10 cellular contexts compared by ENCODE assay signal in the genomic region with DNA sequence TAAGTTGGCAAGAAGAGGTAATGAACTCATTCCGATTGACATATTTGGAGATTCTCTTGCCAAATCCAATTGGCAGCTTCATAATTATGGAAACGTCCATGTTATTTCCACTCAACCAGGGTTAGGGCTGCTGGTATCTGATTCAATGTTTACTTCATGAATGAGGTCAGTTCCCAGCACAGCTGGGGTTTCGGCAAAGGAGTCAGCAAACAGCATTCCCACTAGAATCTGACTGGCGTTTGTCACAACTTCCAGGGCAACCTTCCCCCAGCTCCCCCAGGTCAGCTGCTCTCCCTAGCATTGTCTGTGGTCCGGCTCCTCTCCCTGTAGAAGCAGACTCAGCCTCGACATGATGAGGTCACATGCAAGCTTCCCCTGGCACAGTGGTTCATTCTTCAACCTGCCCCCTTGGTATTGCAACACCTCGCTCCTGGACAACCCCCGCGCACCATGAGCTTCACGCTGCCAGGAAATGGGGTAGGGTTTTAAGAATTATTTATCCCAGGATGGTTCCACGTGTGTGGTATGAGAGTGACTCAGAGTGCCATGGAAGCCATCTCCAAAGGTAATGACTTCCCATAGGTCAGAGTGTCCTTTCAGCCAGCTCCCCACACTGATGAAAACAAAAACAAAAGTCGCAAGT.
A peak's percentile ranks its signal among the peaks of the same experiment; 100 is the strongest.
DNase-seq lines count a peak whose midpoint lies in the region; ATAC-seq and TF ChIP-seq lines count a peak whose summit lies in the region.
"Had no signal": no experiment of that assay in that cellular context is flagged by ENCODE, and none has a peak within 500 bp of the region (broad histone marks: within the 10 kb centered on the region; RNA-seq: fewer than 3 reads in every experiment).

No MANE protein-coding gene starts in this region.

- in situ Hi-C loops in Caki2 (cut with HindIII; ENCODE audit: low pct_unique_long_range_greater_than_20kb, low sequenced_read_pairs), result no loop called here

- ATAC-seq in GM19351 (IDR thresholded peaks at IDR 0.05; ENCODE audit: unreplicated experiment), result no peak
- no peak for ATAC-seq in GM21576 (IDR thresholded peaks at IDR 0.05; ENCODE audit: unreplicated experiment)
- ATAC-seq: GM12878 had no signal

- H3K4me3 ChIP-seq in fibroblast of villous mesenchyme (ENCODE audit: low read depth, low read length), result no peak overlapping the region
- H3K4me3 ChIP-seq: GM12878 had no signal

- DNase-seq in Caki2 (ENCODE audit: low read depth) (peak; percentile 76), RKO (ENCODE audit: low spot score) (peak; percentile 22), fibroblast of villous mesenchyme (ENCODE audit: low read depth) (peak; percentile 95), pons (ENCODE audit: low spot score) (peak; percentile 69), HUDEP-2 (lab: John Stamatoyannopoulos, UW; ENCODE audit: unreplicated experiment in 76 of 76) (no peak), DMS79 (lab: John Stamatoyannopoulos, UW) (no peak)
- DNase-seq: cortex of kidney had no signal

- no peak for TF ChIP-seq CTCF in fibroblast of villous mesenchyme (IDR thresholded peaks at IDR 0.05; ENCODE audit: insufficient read depth, low read depth, low read length)

Comparison
In these comparisons a context has a peak if more than half of its experiments do, and no peak if none do; other contexts are left out.
1. DNase-seq: peak in Caki2 (single experiment), RKO (single experiment), fibroblast of villous mesenchyme (single experiment) and pons (single experiment); none in HUDEP-2 (0 of 76) and DMS79 (single experiment).